In genomic region chr15:67685716-67686115, GRCh38 we compare ENCODE assay signal across 3 cellular contexts.
A peak's percentile ranks its signal among the peaks of the same experiment; 100 is the strongest.
TF ChIP-seq lines count a peak whose summit lies in the region.

No MANE protein-coding gene starts in this region.

TF ChIP-seq in HepG2, 621 proteins besides CTCF, POLR2A, EP300 and RAD21:
- TF ChIP-seq, protein P1, sequence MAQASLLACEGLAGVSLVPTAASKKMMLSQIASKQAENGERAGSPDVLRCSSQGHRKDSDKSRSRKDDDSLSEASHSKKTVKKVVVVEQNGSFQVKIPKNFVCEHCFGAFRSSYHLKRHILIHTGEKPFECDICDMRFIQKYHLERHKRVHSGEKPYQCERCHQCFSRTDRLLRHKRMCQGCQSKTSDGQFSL (CRISPR knock-in tag; IDR thresholded peaks at IDR 0.05) = no peak
- TF ChIP-seq ZNF563 (CRISPR knock-in tag; IDR thresholded peaks at IDR 0.05) = no peak
- TF ChIP-seq ZNF615 (CRISPR knock-in tag; IDR thresholded peaks at IDR 0.05; ENCODE audit: borderline replicate concordance) = no peak
- TF ChIP-seq MAFF (IDR thresholded peaks at IDR 0.05; ENCODE audit: low read depth, low read length) = peak; percentile 30
- peak; percentile 32 to 67; a peak in 3 of 4 replicates for TF ChIP-seq MAFK (conservative IDR thresholded peaks at IDR 0.05 in 1 of 2, IDR thresholded peaks at IDR 0.05 in 1 of 2; ENCODE audit: low read length in 2 of 2)
- no peak for TF ChIP-seq SETDB1 (CRISPR knock-in tag; IDR thresholded peaks at IDR 0.05; ENCODE audit: borderline replicate concordance)

TF ChIP-seq in IMR-90, 13 proteins besides CTCF, POLR2A, EP300 and RAD21:
- TF ChIP-seq BHLHE40 (IDR thresholded peaks at IDR 0.05; ENCODE audit: low read depth, low read length) (no peak), MAFK (IDR thresholded peaks at IDR 0.05; ENCODE audit: low read depth, low read length) (peak; percentile 18; the same call in 1 of the 2 replicates), MXI1 (IDR thresholded peaks at IDR 0.05; ENCODE audit: borderline replicate concordance, low read depth, low read length) (no peak)

TF ChIP-seq in K562, 482 proteins besides CTCF, POLR2A, EP300 and RAD21:
- TF ChIP-seq MAFF (IDR thresholded peaks at IDR 0.05; ENCODE audit: low read length) (peak; percentile 36; the same call in 1 of the 2 replicates), FOXJ2 (tag; IDR thresholded peaks at IDR 0.05) (no peak), MAFK (IDR thresholded peaks at IDR 0.05; ENCODE audit: low read length) (peak; percentile 15; the same call in 1 of the 2 replicates), ZNF316 (IDR thresholded peaks at IDR 0.05) (peak; percentile 47; the same call in 1 of the 2 replicates), ZNF512 (tag; IDR thresholded peaks at IDR 0.05) (0 out of 2 replicates have a peak, but pooled peaks have one; percentile 31)
